28 cellular contexts compared by ENCODE assay signal in genomic region chr11:43760902-43761301, GRCh38.
"Had no signal": no experiment of that assay in that cellular context is flagged by ENCODE, and none has a peak within 500 bp of the region (broad histone marks: within the 10 kb centered on the region; RNA-seq: fewer than 3 reads in every experiment).

No MANE protein-coding gene starts in this region.

- ATAC-seq: stimulated activated effector memory CD8-positive, alpha-beta T cell treated with anti-CD3 and anti-CD28 coated beads, Interleukin-12 subunit alpha, Interleukin-12 subunit beta, amount 100 ng/mL, for 72 hours; stimulated activated memory B cell treated with anti-CD40 and anti-IgM and Interleukin-4, amounts not matched to agents 10 μg/mL and 1 μg/mL and 100 μg/mL, for 72 hours; stimulated activated naive CD8-positive, alpha-beta T cell treated with anti-CD3 and anti-CD28 coated beads, Interleukin-15, amount 100 ng/mL, for 72 hours; stimulated activated naive CD8-positive, alpha-beta T cell treated with anti-CD3 and anti-CD28 coated beads, Interleukin-15, Interleukin-2, amounts not matched to agents 100 U/mL and 50 U/mL, for 24 hours; upper lobe of right lung had no signal

- H3K27ac Mint-ChIP-seq: stimulated activated effector memory CD8-positive, alpha-beta T cell treated with anti-CD3 and anti-CD28 coated beads, Interleukin-12 subunit alpha, Interleukin-12 subunit beta, amount 100 ng/mL, for 72 hours; stimulated activated memory B cell treated with anti-CD40 and anti-IgM and Interleukin-4, amounts not matched to agents 10 μg/mL and 1 μg/mL and 100 μg/mL, for 72 hours; stimulated activated naive CD8-positive, alpha-beta T cell treated with anti-CD3 and anti-CD28 coated beads, Interleukin-15, amount 100 ng/mL, for 72 hours; stimulated activated naive CD8-positive, alpha-beta T cell treated with anti-CD3 and anti-CD28 coated beads, Interleukin-15, Interleukin-2, amounts not matched to agents 100 ng/mL and 50 ng/mL, for 24 hours; type B pancreatic cell had no signal

- DNase-seq: stimulated activated CD4-positive, alpha-beta T cell treated with anti-CD3 and anti-CD28 coated beads, Interleukin-2, amount 100 ng/mL, for 24 hours; stimulated activated CD4-positive, alpha-beta T cell treated with anti-CD3 and anti-CD28 coated beads, Interleukin-2, amount 100 ng/mL, for 48 hours; stimulated activated CD4-positive, alpha-beta T cell treated with anti-CD3 and anti-CD28 coated beads, Interleukin-4, amount 100 ng/mL, for 1 hour; stimulated activated CD4-positive, alpha-beta T cell treated with anti-CD3 and anti-CD28 coated beads, Interleukin-4, amount 100 ng/mL, for 24 hours; stimulated activated CD4-positive, alpha-beta T cell treated with anti-CD3 and anti-CD28 coated beads, Interleukin-4, amount 100 ng/mL, for 4 hours; stimulated activated CD8-positive, alpha-beta memory T cell treated with anti-CD3 and anti-CD28 coated beads, Interleukin-4, amount 100 ng/mL, for 48 hours; stimulated activated naive CD4-positive, alpha-beta T cell; stimulated activated naive CD4-positive, alpha-beta T cell treated with Interleukin-2 at 50 U/mL for 16 hours; stimulated activated naive CD8-positive, alpha-beta T cell treated with anti-CD3 and anti-CD28 coated beads, Interleukin-15, amount 100 ng/mL, for 72 hours; stimulated activated naive CD8-positive, alpha-beta T cell treated with anti-CD3 and anti-CD28 coated beads, Interleukin-15, Interleukin-2, amounts not matched to agents 100 U/mL and 50 U/mL, for 24 hours; stomach; substantia nigra; testis; thyroid gland; tibial artery; transverse colon; trophoblast cell; upper lobe of left lung; upper lobe of right lung; uterus had no signal

- H3K9me3 ChIP-seq: suprapubic skin, testis, thoracic aorta, thyroid gland, vagina had no signal

- H3K4me3 ChIP-seq: stomach, suprapubic skin, testis, thoracic aorta, thyroid gland, tibial artery, tibial nerve, transverse colon, upper lobe of left lung, upper lobe of right lung, uterus, vagina had no signal

- H3K27me3 ChIP-seq: stomach, suprapubic skin, testis, thyroid gland, tibial artery, tibial nerve, transverse colon, upper lobe of left lung, upper lobe of right lung, uterus, vagina had no signal

- H3K27ac ChIP-seq: stomach, suprapubic skin, testis, thoracic aorta, thyroid gland, tibial artery, tibial nerve, transverse colon, upper lobe of left lung, upper lobe of right lung, uterus, vagina had no signal

- H3K36me3 ChIP-seq: thoracic aorta, thyroid gland, uterus had no signal

- H3K4me1 ChIP-seq: stomach, suprapubic skin, testis, thyroid gland, tibial artery, tibial nerve, transverse colon, upper lobe of left lung, upper lobe of right lung, uterus, vagina had no signal

- H3K27me3 Mint-ChIP-seq: stimulated activated memory B cell treated with anti-CD40 and anti-IgM and Interleukin-4, amounts not matched to agents 10 μg/mL and 1 μg/mL and 100 μg/mL, for 72 hours; stimulated activated naive CD8-positive, alpha-beta T cell treated with anti-CD3 and anti-CD28 coated beads, Interleukin-15, amount 100 ng/mL, for 72 hours; stimulated activated naive CD8-positive, alpha-beta T cell treated with anti-CD3 and anti-CD28 coated beads, Interleukin-15, Interleukin-2, amounts not matched to agents 100 ng/mL and 50 ng/mL, for 24 hours; type B pancreatic cell had no signal

- H3K4me3 Mint-ChIP-seq: stimulated activated effector memory CD8-positive, alpha-beta T cell treated with anti-CD3 and anti-CD28 coated beads, Interleukin-12 subunit alpha, Interleukin-12 subunit beta, amount 100 ng/mL, for 72 hours; stimulated activated memory B cell treated with anti-CD40 and anti-IgM and Interleukin-4, amounts not matched to agents 10 μg/mL and 1 μg/mL and 100 μg/mL, for 72 hours; stimulated activated naive CD8-positive, alpha-beta T cell treated with anti-CD3 and anti-CD28 coated beads, Interleukin-15, amount 100 ng/mL, for 72 hours; stimulated activated naive CD8-positive, alpha-beta T cell treated with anti-CD3 and anti-CD28 coated beads, Interleukin-15, Interleukin-2, amounts not matched to agents 100 ng/mL and 50 ng/mL, for 24 hours; type B pancreatic cell had no signal

- H3K4me1 Mint-ChIP-seq: stimulated activated effector memory CD8-positive, alpha-beta T cell treated with anti-CD3 and anti-CD28 coated beads, Interleukin-12 subunit alpha, Interleukin-12 subunit beta, amount 100 ng/mL, for 72 hours; stimulated activated memory B cell treated with anti-CD40 and anti-IgM and Interleukin-4, amounts not matched to agents 10 μg/mL and 1 μg/mL and 100 μg/mL, for 72 hours; stimulated activated naive CD8-positive, alpha-beta T cell treated with anti-CD3 and anti-CD28 coated beads, Interleukin-15, amount 100 ng/mL, for 72 hours had no signal
